In the genomic region with DNA sequence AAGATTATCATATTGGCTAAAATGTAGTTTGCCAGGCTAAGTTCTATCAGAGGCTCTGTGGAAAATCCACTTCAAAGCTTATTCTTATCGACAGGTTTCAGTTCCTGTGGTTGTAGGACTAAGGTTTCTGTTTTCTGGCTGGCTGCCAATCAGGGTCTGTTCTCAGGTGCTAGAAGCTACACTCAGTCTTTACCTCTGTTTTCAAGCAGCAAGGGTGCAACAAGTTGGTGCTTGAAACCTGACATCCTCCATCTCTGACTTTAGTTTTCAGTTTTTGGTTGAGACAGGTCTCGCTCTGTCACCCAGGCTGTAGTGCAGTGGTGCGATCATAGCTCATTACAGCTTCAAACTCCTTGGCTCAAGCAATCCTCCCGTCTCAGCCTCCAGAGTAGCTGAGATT, we compare ENCODE assay signal across 9 cellular contexts. TPM values are rescaled to one million over a fixed set of nuclear protein-coding genes. Genes with fewer than 3 reads are reported as not detected.
DNase-seq lines count a peak whose midpoint lies in the region; ATAC-seq and TF ChIP-seq lines count a peak whose summit lies in the region.
"Had no signal": no experiment of that assay in that cellular context is flagged by ENCODE, and none has a peak within 500 bp of the region (broad histone marks: within the 10 kb centered on the region; RNA-seq: fewer than 3 reads in every experiment).

No MANE protein-coding gene starts in this region.

- in situ Hi-C loops in HAP-1 (cut with MboI; ENCODE audit: low sequenced_read_pairs), result no loop called here

- WGBS in SK-N-SH (ENCODE audit: low lambda C conversion rate), result 99% methylated on average over 4 of the region's 4 CpGs

- H3K4me3 ChIP-seq in SK-N-SH (ENCODE audit: low read depth in 2 of 2, low read length in 1 of 2) (no peak overlapping the region), HAP-1 (no peak overlapping the region)
- H3K4me3 ChIP-seq: SJSA1 had no signal

- CTCF ChIA-PET in SK-N-SH (lab: Yijun Ruan, JAX), result interaction anchor here (0.9 to 2.7 kb wide), 2 partner anchors 19 to 106 kb away, joined by 3 to 7 read pairs; no protein-coding TSS in a partner anchor

- H3K9me3 ChIP-seq in SK-N-SH (no peaks in the 10 kb centered on the region), HAP-1 (0 out of 2 replicates have a peak, but pooled peaks cover 2% of the 10 kb centered on the region)
- H3K9me3 ChIP-seq: SJSA1 had no signal

- no peak overlapping the region for H3K4me2 ChIP-seq in SK-N-SH

- no peak for TF ChIP-seq RAD21 in SK-N-SH (IDR thresholded peaks at IDR 0.05; ENCODE audit: low read length)

- TF ChIP-seq EP300 in SK-N-SH (IDR thresholded peaks at IDR 0.05; ENCODE audit: borderline replicate concordance in 1 of 2, low read depth in 1 of 2, low read length in 1 of 2), result no peak

- TF ChIP-seq CTCF in SK-N-SH (IDR thresholded peaks at IDR 0.05), result no peak

- no peaks in the 10 kb centered on the region for H3K4me1 ChIP-seq in SK-N-SH (ENCODE audit: control insufficient read depth in 1 of 2, insufficient read depth in 2 of 2, low read depth in 1 of 2, low read length in 1 of 2)
- peaks cover 5% of the 10 kb centered on the region for H3K4me1 ChIP-seq in HAP-1
- H3K4me1 ChIP-seq: SJSA1 had no signal

- H3K79me2 ChIP-seq in SK-N-SH (ENCODE audit: insufficient read depth), result peaks cover 19% of the 10 kb centered on the region

- H4K20me1 ChIP-seq in SK-N-SH (ENCODE audit: insufficient read depth), result no peaks in the 10 kb centered on the region

- H3K27me3 ChIP-seq in SK-N-SH (ENCODE audit: insufficient read depth) (no peaks in the 10 kb centered on the region), HAP-1 (ENCODE audit: low read depth) (no peaks in the 10 kb centered on the region)
- H3K27me3 ChIP-seq: SJSA1 had no signal

- H3K36me3 ChIP-seq in SK-N-SH (replicated peaks in 1 of 2; ENCODE audit: control insufficient read depth in 1 of 2, insufficient read depth in 2 of 2, low read length in 1 of 2), result peaks cover 45 to 61% of the 10 kb centered on the region in 2 experiments
- peaks cover 48% of the 10 kb centered on the region for H3K36me3 ChIP-seq in HAP-1 (replicated peaks)

- H3K9ac ChIP-seq in SK-N-SH, result no peak overlapping the region

- ATAC-seq in SK-N-SH treated with all-trans-retinoic acid at 6 μM for 48 hours (no peak), HG03439 (IDR thresholded peaks at IDR 0.05; ENCODE audit: unreplicated experiment) (peak; percentile 80), esophagus mucosa (no peak)
- ATAC-seq in stimulated activated naive CD8-positive, alpha-beta T cell treated with anti-CD3 and anti-CD28 coated beads, Interleukin-15, Interleukin-2, amounts not matched to agents 100 U/mL and 50 U/mL, for 24 hours, result peak; percentile 93

- H3K27ac ChIP-seq in SK-N-SH (ENCODE audit: low read depth in 2 of 2, low read length in 1 of 2), result no peak overlapping the region
- H3K27ac ChIP-seq: SJSA1 had no signal

- no peak overlapping the region for H2AFZ ChIP-seq in SK-N-SH (ENCODE audit: low read depth)

- H3K9me2 ChIP-seq in SK-N-SH, result no peaks in the 10 kb centered on the region

- peaks cover 6% of the 10 kb centered on the region for H3F3A ChIP-seq in SK-N-SH (replicated peaks; ENCODE audit: insufficient read depth)

- DNase-seq in SK-N-SH (no peak), NCI-H69 (lab: John Stamatoyannopoulos, UW) (no peak), HAP-1 (ENCODE audit: low spot score in 2 of 2) (no peak)
- peak; percentile 77 for DNase-seq in activated CD8-positive, alpha-beta memory T cell treated with anti-CD3 and anti-CD28 coated beads, Interleukin-2, amount 50 U/mL, for 48 hours
- DNase-seq in stimulated activated naive CD8-positive, alpha-beta T cell treated with anti-CD3 and anti-CD28 coated beads, Interleukin-15, Interleukin-2, amounts not matched to agents 100 U/mL and 50 U/mL, for 24 hours, result peak; percentile 64

- POLR2A ChIA-PET in SK-N-SH (lab: Yijun Ruan, JAX), result no interaction called here

TF ChIP-seq in SK-N-SH, 30 proteins besides CTCF, POLR2A, EP300 and RAD21:
- TF ChIP-seq NFIC (IDR thresholded peaks at IDR 0.05; ENCODE audit: borderline replicate concordance), result 0 out of 2 replicates have a peak, but pooled peaks have one; percentile 10
- TF ChIP-seq MAX (IDR thresholded peaks at IDR 0.05; ENCODE audit: low read depth), result no peak

TF ChIP-seq in SK-N-SH treated with all-trans-retinoic acid at 6 μM for 48 hours, 23 proteins besides CTCF, POLR2A, EP300 and RAD21:
- TF ChIP-seq ZC3H10 (CRISPR knock-in tag; IDR thresholded peaks at IDR 0.05) (no peak), ESRRG (CRISPR knock-in tag; IDR thresholded peaks at IDR 0.05) (no peak), TCF4 (CRISPR knock-in tag; IDR thresholded peaks at IDR 0.05; ENCODE audit: borderline replicate concordance) (no peak), ZNF8 (CRISPR knock-in tag; IDR thresholded peaks at IDR 0.05) (no peak), PPARA (CRISPR knock-in tag; IDR thresholded peaks at IDR 0.05; ENCODE audit: borderline replicate concordance) (no peak), ZNF70 (CRISPR knock-in tag; IDR thresholded peaks at IDR 0.05) (no peak), BACH2 (CRISPR knock-in tag; IDR thresholded peaks at IDR 0.05; ENCODE audit: borderline replicate concordance) (no peak), POU6F1 (CRISPR knock-in tag; IDR thresholded peaks at IDR 0.05; ENCODE audit: borderline replicate concordance, low read depth) (no peak), ZNF565 (CRISPR knock-in tag; conservative IDR thresholded peaks at IDR 0.05; ENCODE audit: low read depth) (no peak), OSR1 (CRISPR knock-in tag; IDR thresholded peaks at IDR 0.05) (no peak)
- TF ChIP-seq, protein P1, sequence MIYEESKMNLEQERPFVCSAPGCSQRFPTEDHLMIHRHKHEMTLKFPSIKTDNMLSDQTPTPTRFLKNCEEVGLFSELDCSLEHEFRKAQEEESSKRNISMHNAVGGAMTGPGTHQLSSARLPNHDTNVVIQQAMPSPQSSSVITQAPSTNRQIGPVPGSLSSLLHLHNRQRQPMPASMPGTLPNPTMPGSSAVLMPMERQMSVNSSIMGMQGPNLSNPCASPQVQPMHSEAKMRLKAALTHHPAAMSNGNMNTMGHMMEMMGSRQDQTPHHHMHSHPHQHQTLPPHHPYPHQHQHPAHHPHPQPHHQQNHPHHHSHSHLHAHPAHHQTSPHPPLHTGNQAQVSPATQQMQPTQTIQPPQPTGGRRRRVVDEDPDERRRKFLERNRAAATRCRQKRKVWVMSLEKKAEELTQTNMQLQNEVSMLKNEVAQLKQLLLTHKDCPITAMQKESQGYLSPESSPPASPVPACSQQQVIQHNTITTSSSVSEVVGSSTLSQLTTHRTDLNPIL (CRISPR knock-in tag; IDR thresholded peaks at IDR 0.05; ENCODE audit: low read depth), result no peak

RNA-seq across cellular contexts. Expression of gene TMCO2, which starts 15.3 kb away (rescaled TPM):
- 0.19 TPM in 1 of 2 replicates, not detected in the other for polyA plus RNA-seq in SK-N-SH (2012; rRNA removed)
- polyA plus RNA-seq in SK-N-SH (2012; cell fraction: cytosol; rRNA removed), result not detected in 2 replicates
- polyA plus RNA-seq in SK-N-SH (2012; cell fraction: nucleus; rRNA removed), result not detected in 2 replicates
- not detected for total RNA-seq in esophagus mucosa
- total RNA-seq: SJSA1 had no signal

RNA-seq across cellular contexts. Expression of gene ZMPSTE24, which starts 25.6 kb away (rescaled TPM):
- polyA plus RNA-seq in SK-N-SH (2012; rRNA removed), result 13.7 and 15.4 TPM in 2 replicates
- polyA plus RNA-seq in SK-N-SH (2012; cell fraction: cytosol; rRNA removed), result 20.1 and 25.0 TPM in 2 replicates
- 6.2 and 10.8 TPM in 2 replicates for polyA plus RNA-seq in SK-N-SH (2012; cell fraction: nucleus; rRNA removed)
- 25.8 TPM for total RNA-seq in esophagus mucosa

Comparison
In these comparisons a context has a peak if more than half of its experiments do, and no peak if none do; other contexts are left out.
1. DNase-seq: peak in activated CD8-positive, alpha-beta memory T cell treated with anti-CD3 and anti-CD28 coated beads, Interleukin-2, amount 50 U/mL, for 48 hours (single experiment) and stimulated activated naive CD8-positive, alpha-beta T cell treated with anti-CD3 and anti-CD28 coated beads, Interleukin-15, Interleukin-2, amounts not matched to agents 100 U/mL and 50 U/mL, for 24 hours (single experiment); none in SK-N-SH (single experiment), NCI-H69 (single experiment) and HAP-1 (0 of 2).
2. ATAC-seq: peak in HG03439 (single experiment) and stimulated activated naive CD8-positive, alpha-beta T cell treated with anti-CD3 and anti-CD28 coated beads, Interleukin-15, Interleukin-2, amounts not matched to agents 100 U/mL and 50 U/mL, for 24 hours (single experiment); none in SK-N-SH treated with all-trans-retinoic acid at 6 μM for 48 hours (single experiment) and esophagus mucosa (single experiment).